ENCODE assay signal across 21 cellular contexts in genomic region chr6:157732007-157732406, GRCh38.
DNase-seq lines count a peak whose midpoint lies in the region; ATAC-seq and TF ChIP-seq lines count a peak whose summit lies in the region.
"Had no signal": no experiment of that assay in that cellular context is flagged by ENCODE, and none has a peak within 500 bp of the region (broad histone marks: within the 10 kb centered on the region; RNA-seq: fewer than 3 reads in every experiment).

No MANE protein-coding gene starts in this region.

- no peaks in the 10 kb centered on the region for H3K4me1 Mint-ChIP-seq in activated CD8-positive, alpha-beta T cell treated with anti-CD3 and anti-CD28 coated beads for 36 hours (ENCODE audit: low read depth)

- no peak overlapping the region for H3K4me3 Mint-ChIP-seq in activated CD8-positive, alpha-beta T cell treated with anti-CD3 and anti-CD28 coated beads for 36 hours
- H3K4me3 Mint-ChIP-seq: CD4-positive, alpha-beta T cell; HFFc6 had no signal

- H3K4me3 ChIP-seq in right atrium auricular region: no peak overlapping the region
- no peak overlapping the region for H3K4me3 ChIP-seq in thyroid gland (replicated peaks in 1 of 3)
- H3K4me3 ChIP-seq: SK-N-MC had no signal

- no peak overlapping the region for H3K27ac Mint-ChIP-seq in activated CD8-positive, alpha-beta T cell treated with anti-CD3 and anti-CD28 coated beads for 36 hours
- H3K27ac Mint-ChIP-seq: CD4-positive, alpha-beta T cell; HFFc6 had no signal

- DNase-seq in right atrium auricular region (ENCODE audit: low spot score) (peak; percentile 23), left cardiac atrium (no peak), SW480 (ENCODE audit: low spot score) (peak; percentile 16), islet precursor cell (peak; percentile 77), thyroid gland (no peak)
- DNase-seq in stimulated activated naive CD4-positive, alpha-beta T cell treated with Interleukin-2 at 50 U/mL for 16 hours (lab: John Stamatoyannopoulos, UW): no peak
- DNase-seq in activated CD8-positive, alpha-beta T cell treated with anti-CD3 and anti-CD28 coated beads for 36 hours: no peak
- DNase-seq: CD4-positive, alpha-beta T cell; DMS153; GF-D8; GOT3; HFFc6; NCI-H1436; NCI-H2081 treated with DMSO at 0.1 percent for 48 hours; NCI-H510A; NCI-H774; OCI-M1; Right ventricle myocardium superior had no signal

- H3K4me1 ChIP-seq in right atrium auricular region: peaks cover 0 to 5% of the 10 kb centered on the region in 2 donors
- peaks cover 0 to 5% of the 10 kb centered on the region in 2 donors for H3K4me1 ChIP-seq in thyroid gland

- no peaks in the 10 kb centered on the region for H3K9me3 ChIP-seq in right atrium auricular region
- no peaks in the 10 kb centered on the region for H3K9me3 ChIP-seq in thyroid gland
- H3K9me3 ChIP-seq: Caco-2 had no signal

- no peaks in the 10 kb centered on the region for H3K27me3 Mint-ChIP-seq in activated CD8-positive, alpha-beta T cell treated with anti-CD3 and anti-CD28 coated beads for 36 hours
- H3K27me3 Mint-ChIP-seq: CD4-positive, alpha-beta T cell had no signal

- ATAC-seq in left cardiac atrium (no peak), HG02981 (IDR thresholded peaks at IDR 0.05; ENCODE audit: unreplicated experiment) (no peak)
- no peak for ATAC-seq in activated CD8-positive, alpha-beta T cell treated with anti-CD3 and anti-CD28 coated beads for 36 hours

- no peak for TF ChIP-seq CTCF in right atrium auricular region (IDR thresholded peaks at IDR 0.05)
- TF ChIP-seq CTCF in thyroid gland (IDR thresholded peaks at IDR 0.05): no peak
- no peak for TF ChIP-seq CTCF in activated CD8-positive, alpha-beta T cell treated with anti-CD3 and anti-CD28 coated beads for 36 hours (IDR thresholded peaks at IDR 0.05)

- POLR2A ChIA-PET in activated CD8-positive, alpha-beta T cell treated with anti-CD3 and anti-CD28 coated beads for 36 hours (lab: Charles Lee): no interaction called here

- H3K27ac ChIP-seq in right atrium auricular region: no peak overlapping the region
- H3K27ac ChIP-seq in thyroid gland: no peak overlapping the region
- H3K27ac ChIP-seq: SK-N-MC had no signal

- WGBS in thyroid gland, 2 donors: 92 to 95% methylated on average over 2 of the region's 2 CpGs

- CTCF ChIA-PET in activated CD8-positive, alpha-beta T cell treated with anti-CD3 and anti-CD28 coated beads for 36 hours (lab: Charles Lee): no interaction called here

- no peaks in the 10 kb centered on the region for H3K27me3 ChIP-seq in right atrium auricular region
- no peaks in the 10 kb centered on the region for H3K27me3 ChIP-seq in thyroid gland

- intact Hi-C loops in left cardiac atrium (cut with DNase I) (no loop called here), thyroid gland (cut with DNase I) (no loop called here)
- intact Hi-C loops in activated CD8-positive, alpha-beta T cell treated with anti-CD3 and anti-CD28 coated beads for 36 hours (cut with micrococcal nuclease): no loop called here

- peaks cover under 1% of the 10 kb centered on the region for H3K9me3 Mint-ChIP-seq in activated CD8-positive, alpha-beta T cell treated with anti-CD3 and anti-CD28 coated beads for 36 hours
- H3K9me3 Mint-ChIP-seq: CD4-positive, alpha-beta T cell; HFFc6 had no signal

- H3K36me3 ChIP-seq in right atrium auricular region (no peaks in the 10 kb centered on the region), thyroid gland (no peaks in the 10 kb centered on the region)

- no peaks in the 10 kb centered on the region for H3K36me3 Mint-ChIP-seq in activated CD8-positive, alpha-beta T cell treated with anti-CD3 and anti-CD28 coated beads for 36 hours (ENCODE audit: low read depth)

- no peak for TF ChIP-seq POLR2A in thyroid gland (IDR thresholded peaks at IDR 0.05)

Comparison
In these comparisons a context has a peak if more than half of its experiments do, and no peak if none do; other contexts are left out.
1. DNase-seq: peak in right atrium auricular region (single experiment), SW480 (single experiment) and islet precursor cell (single experiment); none in left cardiac atrium (single experiment), stimulated activated naive CD4-positive, alpha-beta T cell treated with Interleukin-2 at 50 U/mL for 16 hours (single experiment), thyroid gland (0 of 2) and activated CD8-positive, alpha-beta T cell treated with anti-CD3 and anti-CD28 coated beads for 36 hours (single experiment).